Comparison of ENCODE assay signal across 30 cellular contexts in the genomic region with DNA sequence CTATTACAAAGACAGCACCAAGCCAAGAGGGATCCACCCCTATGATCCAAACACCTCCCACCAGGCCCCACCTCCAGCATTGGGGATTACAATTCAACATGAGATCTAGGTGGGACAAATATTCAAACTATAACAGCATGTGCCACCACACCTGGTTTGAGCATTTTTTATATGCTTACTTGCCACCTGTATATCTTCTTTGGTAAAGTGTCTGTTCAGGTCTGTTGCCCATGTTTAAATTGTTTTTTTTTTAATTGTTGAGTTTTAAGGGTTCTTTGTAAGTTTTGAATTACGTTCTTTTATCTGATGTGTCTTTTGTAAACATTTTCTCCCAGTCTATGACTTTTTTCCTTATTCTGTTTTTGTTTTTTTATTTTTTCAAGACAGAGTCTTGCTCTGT.
DNase-seq lines count a peak whose midpoint lies in the region; TF ChIP-seq lines count a peak whose summit lies in the region.
"Had no signal": no experiment of that assay in that cellular context is flagged by ENCODE, and none has a peak within 500 bp of the region (broad histone marks: within the 10 kb centered on the region; RNA-seq: fewer than 3 reads in every experiment).

No MANE protein-coding gene starts in this region.

- H3K27me3 Mint-ChIP-seq in T-helper 1 cell treated with Interleukin-12 subunit alpha and Interleukin-12 subunit beta and Interleukin-4 antibody, amounts not matched to agents 30 μg/mL and 1 μg/mL, for 36 hours (ENCODE audit: low read depth): peaks cover 3% of the 10 kb centered on the region
- H3K27me3 Mint-ChIP-seq in endodermal cell (ENCODE audit: insufficient read depth) (no peaks in the 10 kb centered on the region), osteocyte (ENCODE audit: unreplicated experiment) (peaks cover 23% of the 10 kb centered on the region)
- H3K27me3 Mint-ChIP-seq: CD4-positive, alpha-beta T cell had no signal

- H3K36me3 Mint-ChIP-seq in T-helper 1 cell treated with Interleukin-12 subunit alpha and Interleukin-12 subunit beta and Interleukin-4 antibody, amounts not matched to agents 30 μg/mL and 1 μg/mL, for 36 hours (ENCODE audit: low read depth): no peaks in the 10 kb centered on the region
- H3K36me3 Mint-ChIP-seq in endodermal cell (ENCODE audit: low read depth) (peaks cover 14% of the 10 kb centered on the region), osteocyte (ENCODE audit: unreplicated experiment) (no peaks in the 10 kb centered on the region)
- H3K36me3 Mint-ChIP-seq: CD14-positive monocyte; CD4-positive, CD25-positive, alpha-beta regulatory T cell; CD8-positive, alpha-beta T cell had no signal

- H3K9ac ChIP-seq in endodermal cell (ENCODE audit: extremely low read depth, low read length, poor library complexity, severe bottlenecking): no peak overlapping the region
- H3K9ac ChIP-seq: BLaER1; BLaER1 treated with 17β-estradiol and CSF1 and Interleukin-3, amounts not matched to agents 10 nM and 100 nM had no signal

- no peak for TF ChIP-seq CTCF in endodermal cell (conservative IDR thresholded peaks at IDR 0.05)
- TF ChIP-seq CTCF in osteocyte (IDR thresholded peaks at IDR 0.05): no peak

- H3K27ac ChIP-seq in endodermal cell (ENCODE audit: low read depth, low read length): no peak overlapping the region
- H3K27ac ChIP-seq: 22Rv1; A549; BLaER1; BLaER1 treated with 17β-estradiol and CSF1 and Interleukin-3, amounts not matched to agents 10 nM and 100 nM had no signal

- no peak overlapping the region for H3K4me3 Mint-ChIP-seq in T-helper 1 cell treated with Interleukin-12 subunit alpha and Interleukin-12 subunit beta and Interleukin-4 antibody, amounts not matched to agents 30 μg/mL and 1 μg/mL, for 36 hours
- H3K4me3 Mint-ChIP-seq in endodermal cell (no peak overlapping the region), osteocyte (ENCODE audit: unreplicated experiment) (no peak overlapping the region)
- H3K4me3 Mint-ChIP-seq: B cell; CD14-positive monocyte; CD4-positive, alpha-beta memory T cell; CD4-positive, alpha-beta T cell; CD4-positive, CD25-positive, alpha-beta regulatory T cell; CD8-positive, alpha-beta memory T cell; CD8-positive, alpha-beta T cell had no signal

- peak overlapping the region; percentile 21 for H3K4me3 ChIP-seq in endodermal cell (ENCODE audit: low read length)
- H3K4me3 ChIP-seq: A549; BLaER1; BLaER1 treated with 17β-estradiol and CSF1 and Interleukin-3, amounts not matched to agents 10 nM and 100 nM had no signal

- H3K27ac Mint-ChIP-seq in T-helper 1 cell treated with Interleukin-12 subunit alpha and Interleukin-12 subunit beta and Interleukin-4 antibody, amounts not matched to agents 30 μg/mL and 1 μg/mL, for 36 hours: peak overlapping the region; percentile 14
- H3K27ac Mint-ChIP-seq in endodermal cell (no peak overlapping the region), osteocyte (ENCODE audit: unreplicated experiment) (no peak overlapping the region)
- H3K27ac Mint-ChIP-seq: B cell; CD14-positive monocyte; CD4-positive, alpha-beta T cell; CD4-positive, CD25-positive, alpha-beta regulatory T cell; CD8-positive, alpha-beta memory T cell; CD8-positive, alpha-beta T cell had no signal

- no peaks in the 10 kb centered on the region for H3K4me1 ChIP-seq in endodermal cell (ENCODE audit: control insufficient read depth, insufficient read depth, low read length)
- H3K4me1 ChIP-seq: A549; BLaER1; BLaER1 treated with 17β-estradiol and CSF1 and Interleukin-3, amounts not matched to agents 10 nM and 100 nM; Caco-2 had no signal

- DNase-seq in T-helper 1 cell (no peak), endodermal cell (no peak), osteocyte (ENCODE audit: extremely low spot score, unreplicated experiment) (no peak)
- DNase-seq: 8988T; ACHN; AML-193; BE2C; C1 segment of cervical spinal cord; Caco-2; Calu3; CD4-positive, alpha-beta memory T cell; CD4-positive, alpha-beta T cell; CD4-positive, CD25-positive, alpha-beta regulatory T cell; CD8-positive, alpha-beta memory T cell; CD8-positive, alpha-beta T cell; COR-L47; DMS 273 treated with DMSO at 0.1 percent for 48 hours; DMS153; DMS53; DMS79; DMS79 treated with DMSO at 0.1 percent for 48 hours; DND-41; EL had no signal

- peaks cover 46% of the 10 kb centered on the region for H3K9me3 ChIP-seq in endodermal cell (ENCODE audit: control insufficient read depth, low read length)
- H3K9me3 ChIP-seq: Caco-2 had no signal

- H3K36me3 ChIP-seq in endodermal cell (ENCODE audit: control insufficient read depth, insufficient read depth, low read length): no peaks in the 10 kb centered on the region
- H3K36me3 ChIP-seq: BE2C; BLaER1; BLaER1 treated with 17β-estradiol and CSF1 and Interleukin-3, amounts not matched to agents 10 nM and 100 nM had no signal

- 90% methylated on average over 1 of the region's 1 CpG; no CpG with 5 or more reads in 1 of the 2 experiments for WGBS in endodermal cell (ENCODE audit: insufficient coverage in 1 of 2, insufficient read length in 1 of 2), 2 experiments

- no peaks in the 10 kb centered on the region for H3K4me1 Mint-ChIP-seq in T-helper 1 cell treated with Interleukin-12 subunit alpha and Interleukin-12 subunit beta and Interleukin-4 antibody, amounts not matched to agents 30 μg/mL and 1 μg/mL, for 36 hours (ENCODE audit: low read depth)
- no peaks in the 10 kb centered on the region for H3K4me1 Mint-ChIP-seq in endodermal cell
- no peaks in the 10 kb centered on the region for H3K4me1 Mint-ChIP-seq in osteocyte (ENCODE audit: unreplicated experiment)
- H3K4me1 Mint-ChIP-seq: B cell; CD14-positive monocyte; CD4-positive, alpha-beta memory T cell; CD4-positive, CD25-positive, alpha-beta regulatory T cell; CD8-positive, alpha-beta memory T cell had no signal

- H3K27me3 ChIP-seq in endodermal cell (ENCODE audit: control insufficient read depth, insufficient read depth, low read length, poor library complexity, severe bottlenecking): no peaks in the 10 kb centered on the region
- H3K27me3 ChIP-seq: BE2C; BLaER1; BLaER1 treated with 17β-estradiol and CSF1 and Interleukin-3, amounts not matched to agents 10 nM and 100 nM had no signal

- peaks cover 4% of the 10 kb centered on the region for H3K9me3 Mint-ChIP-seq in T-helper 1 cell treated with Interleukin-12 subunit alpha and Interleukin-12 subunit beta and Interleukin-4 antibody, amounts not matched to agents 30 μg/mL and 1 μg/mL, for 36 hours
- H3K9me3 Mint-ChIP-seq in endodermal cell (peaks cover 42% of the 10 kb centered on the region), osteocyte (ENCODE audit: unreplicated experiment) (peaks cover 14% of the 10 kb centered on the region)
